Comparison of ENCODE assay signal across 10 cellular contexts in genomic region chr1:41791667-41792484, GRCh38.
A peak's percentile ranks its signal among the peaks of the same experiment; 100 is the strongest.
DNase-seq lines count a peak whose midpoint lies in the region; ATAC-seq and TF ChIP-seq lines count a peak whose summit lies in the region.
"Had no signal": no experiment of that assay in that cellular context is flagged by ENCODE, and none has a peak within 500 bp of the region (broad histone marks: within the 10 kb centered on the region; RNA-seq: fewer than 3 reads in every experiment).

No MANE protein-coding gene starts in this region.

- no peaks in the 10 kb centered on the region for H3K9me3 Mint-ChIP-seq in CD4-positive, alpha-beta T cell
- H3K9me3 Mint-ChIP-seq in activated T-cell treated with anti-CD3 and anti-CD28 coated beads, Interleukin-2, amount 50 U/mL, for 4 hours = no peaks in the 10 kb centered on the region
- H3K9me3 Mint-ChIP-seq in natural killer cell treated with Interleukin-12 subunit alpha and Interleukin-12 subunit beta and Interleukin-15 and Interleukin-18, amount 100 ng/mL, for 72 hours = peaks cover 3% of the 10 kb centered on the region
- no peaks in the 10 kb centered on the region for H3K9me3 Mint-ChIP-seq in WTC11

- no peaks in the 10 kb centered on the region for H3K9me3 ChIP-seq in CD4-positive, alpha-beta T cell (ENCODE audit: control insufficient read depth, low read length)
- H3K9me3 ChIP-seq: pancreas had no signal

- H3K4me1 Mint-ChIP-seq in CD4-positive, alpha-beta T cell (ENCODE audit: low read depth) = peaks cover 30% of the 10 kb centered on the region
- H3K4me1 Mint-ChIP-seq in activated T-cell treated with anti-CD3 and anti-CD28 coated beads, Interleukin-2, amount 50 U/mL, for 4 hours (ENCODE audit: low read depth) = peaks cover 58% of the 10 kb centered on the region
- peaks cover 37 to 42% of the 10 kb centered on the region in 2 donors for H3K4me1 Mint-ChIP-seq in natural killer cell treated with Interleukin-12 subunit alpha and Interleukin-12 subunit beta and Interleukin-15 and Interleukin-18, amount 100 ng/mL, for 72 hours (ENCODE audit: low read depth in 2 of 2)
- H3K4me1 Mint-ChIP-seq in WTC11 = no peaks in the 10 kb centered on the region

- H3K4me3 Mint-ChIP-seq in CD4-positive, alpha-beta T cell = peak overlapping the region; percentile 7
- H3K4me3 Mint-ChIP-seq in activated T-cell treated with anti-CD3 and anti-CD28 coated beads, Interleukin-2, amount 50 U/mL, for 4 hours = peak overlapping the region; percentile 42
- peak overlapping the region; percentile 57 for H3K4me3 Mint-ChIP-seq in natural killer cell treated with Interleukin-12 subunit alpha and Interleukin-12 subunit beta and Interleukin-15 and Interleukin-18, amount 100 ng/mL, for 72 hours
- no peak overlapping the region for H3K4me3 Mint-ChIP-seq in WTC11

- H3K36me3 ChIP-seq in brain microvascular endothelial cell (replicated peaks) = no peaks in the 10 kb centered on the region
- H3K36me3 ChIP-seq: pancreas had no signal

- no peaks in the 10 kb centered on the region for H3K36me3 Mint-ChIP-seq in CD4-positive, alpha-beta T cell (ENCODE audit: low read depth)
- H3K36me3 Mint-ChIP-seq in activated T-cell treated with anti-CD3 and anti-CD28 coated beads, Interleukin-2, amount 50 U/mL, for 4 hours (ENCODE audit: insufficient read depth) = peaks cover 4% of the 10 kb centered on the region
- H3K36me3 Mint-ChIP-seq in natural killer cell treated with Interleukin-12 subunit alpha and Interleukin-12 subunit beta and Interleukin-15 and Interleukin-18, amount 100 ng/mL, for 72 hours = no peaks in the 10 kb centered on the region
- no peaks in the 10 kb centered on the region for H3K36me3 Mint-ChIP-seq in WTC11

- CTCF ChIA-PET in CD4-positive, alpha-beta T cell (lab: Charles Lee) = no interaction called here
- CTCF ChIA-PET in WTC11 (lab: Charles Lee) = interaction anchor here (0.6 kb wide), 1 partner anchor 658 kb away, joined by 3 read pairs; no protein-coding TSS in a partner anchor

- TF ChIP-seq POLR2A in lower leg skin (IDR thresholded peaks at IDR 0.05) = no peak

- no peak overlapping the region for H3K27ac ChIP-seq in CD4-positive, alpha-beta T cell (ENCODE audit: low read depth, low read length)
- no peak overlapping the region for H3K27ac ChIP-seq in brain microvascular endothelial cell
- H3K27ac ChIP-seq: pancreas had no signal

- no peaks in the 10 kb centered on the region for H3K27me3 Mint-ChIP-seq in CD4-positive, alpha-beta T cell
- H3K27me3 Mint-ChIP-seq in activated T-cell treated with anti-CD3 and anti-CD28 coated beads, Interleukin-2, amount 50 U/mL, for 4 hours (ENCODE audit: low read depth) = no peaks in the 10 kb centered on the region
- no peaks in the 10 kb centered on the region for H3K27me3 Mint-ChIP-seq in natural killer cell treated with Interleukin-12 subunit alpha and Interleukin-12 subunit beta and Interleukin-15 and Interleukin-18, amount 100 ng/mL, for 72 hours
- no peaks in the 10 kb centered on the region for H3K27me3 Mint-ChIP-seq in WTC11 (ENCODE audit: low read depth)

- no peak overlapping the region for H3K27ac Mint-ChIP-seq in CD4-positive, alpha-beta T cell
- peak overlapping the region; percentile 50 to 63 for H3K27ac Mint-ChIP-seq in natural killer cell treated with Interleukin-12 subunit alpha and Interleukin-12 subunit beta and Interleukin-15 and Interleukin-18, amount 100 ng/mL, for 72 hours
- no peak overlapping the region for H3K27ac Mint-ChIP-seq in WTC11

- intact Hi-C loops in CD4-positive, alpha-beta T cell (cut with DNase I, micrococcal nuclease) = no loop called here
- intact Hi-C loops in lower leg skin (cut with DNase I; ENCODE audit: low total_unique reads) = loop anchor here (10.0 kb wide), 1 partner anchor 217 kb away; no protein-coding TSS in a partner anchor

- POLR2A ChIA-PET in CD4-positive, alpha-beta T cell (lab: Charles Lee) = interaction anchor here (0.9 to 1.8 kb wide), 4 partner anchors 10 to 124 kb away, joined by 3 to 6 read pairs (median 4); no protein-coding TSS in a partner anchor
- POLR2A ChIA-PET in WTC11 (lab: Charles Lee) = interaction anchor here (1.4 kb wide), 1 partner anchor 11 kb away, joined by 3 read pairs; no protein-coding TSS in a partner anchor

- TF ChIP-seq CTCF in CD4-positive, alpha-beta T cell (IDR thresholded peaks at IDR 0.05) = no peak
- TF ChIP-seq CTCF in WTC11 (IDR thresholded peaks at IDR 0.05) = no peak
- no peak for TF ChIP-seq CTCF in brain microvascular endothelial cell (IDR thresholded peaks at IDR 0.05; ENCODE audit: low read depth, low read length, missing control alignments)
- no peak for TF ChIP-seq CTCF in lower leg skin (IDR thresholded peaks at IDR 0.05)

- WGBS in lower leg skin, 2 donors = 76 to 78% methylated on average over 5 of the region's 5 CpGs

- no peak overlapping the region for H3K4me3 ChIP-seq in Jurkat, Clone E6-1 (ENCODE audit: low read length)
- no peak overlapping the region for H3K4me3 ChIP-seq in brain microvascular endothelial cell (ENCODE audit: low read depth, low read length)
- no peak overlapping the region for H3K4me3 ChIP-seq in lower leg skin (ENCODE audit: low read depth, poor library complexity, severe bottlenecking)
- H3K4me3 ChIP-seq: pancreas had no signal

- in situ Hi-C loops in brain microvascular endothelial cell (cut with HindIII; ENCODE audit: low pct_ligation_motif_present, low sequenced_read_pairs) = no loop called here

- ATAC-seq in CD4-positive, alpha-beta T cell (ENCODE audit: poor library complexity) = no peak
- ATAC-seq in activated T-cell treated with anti-CD3 and anti-CD28 coated beads, Interleukin-2, amount 50 U/mL, for 4 hours = peak; percentile 85 to 90
- peak; percentile 55 to 73 for ATAC-seq in natural killer cell treated with Interleukin-12 subunit alpha and Interleukin-12 subunit beta and Interleukin-15 and Interleukin-18, amount 100 ng/mL, for 72 hours
- ATAC-seq in WTC11 = no peak
- ATAC-seq in GM21528 (IDR thresholded peaks at IDR 0.05; ENCODE audit: low FRiP score, unreplicated experiment) = no peak
- ATAC-seq: pancreas had no signal

- H3K27me3 ChIP-seq in CD4-positive, alpha-beta T cell (ENCODE audit: control insufficient read depth, insufficient read depth, low read length) = no peaks in the 10 kb centered on the region
- no peaks in the 10 kb centered on the region for H3K27me3 ChIP-seq in brain microvascular endothelial cell (replicated peaks)
- H3K27me3 ChIP-seq: pancreas had no signal

- peak in 1 of 10 experiments; percentile 14 for DNase-seq in CD4-positive, alpha-beta T cell
- peak; percentile 50 for DNase-seq in Jurkat, Clone E6-1 (ENCODE audit: low read depth, low spot score)
- DNase-seq in activated T-cell treated with anti-CD3 and anti-CD28 coated beads, Interleukin-2, amount 50 U/mL, for 4 hours = no peak
- DNase-seq in natural killer cell treated with Interleukin-12 subunit alpha and Interleukin-12 subunit beta and Interleukin-15 and Interleukin-18, amount 100 ng/mL, for 72 hours (ENCODE audit: low spot score) = no peak
- DNase-seq in WTC11 (ENCODE audit: low spot score) = no peak
- no peak for DNase-seq in brain microvascular endothelial cell
- no peak for DNase-seq in lower leg skin (ENCODE audit: low spot score in 2 of 2)
- DNase-seq: NCI-H2171 treated with DMSO at 0.1 percent for 48 hours, pancreas had no signal

TF ChIP-seq in WTC11, 78 proteins besides CTCF, POLR2A, EP300 and RAD21:
- TF ChIP-seq ZNF232 (CRISPR knock-in tag; IDR thresholded peaks at IDR 0.05) (no peak), E2F5 (CRISPR knock-in tag; IDR thresholded peaks at IDR 0.05) (no peak), SMAD4 (CRISPR knock-in tag; IDR thresholded peaks at IDR 0.05) (no peak), NFE2L1 (CRISPR knock-in tag; IDR thresholded peaks at IDR 0.05) (no peak), ZNF263 (CRISPR knock-in tag; IDR thresholded peaks at IDR 0.05; ENCODE audit: low read depth) (no peak)
- TF ChIP-seq, protein P1, sequence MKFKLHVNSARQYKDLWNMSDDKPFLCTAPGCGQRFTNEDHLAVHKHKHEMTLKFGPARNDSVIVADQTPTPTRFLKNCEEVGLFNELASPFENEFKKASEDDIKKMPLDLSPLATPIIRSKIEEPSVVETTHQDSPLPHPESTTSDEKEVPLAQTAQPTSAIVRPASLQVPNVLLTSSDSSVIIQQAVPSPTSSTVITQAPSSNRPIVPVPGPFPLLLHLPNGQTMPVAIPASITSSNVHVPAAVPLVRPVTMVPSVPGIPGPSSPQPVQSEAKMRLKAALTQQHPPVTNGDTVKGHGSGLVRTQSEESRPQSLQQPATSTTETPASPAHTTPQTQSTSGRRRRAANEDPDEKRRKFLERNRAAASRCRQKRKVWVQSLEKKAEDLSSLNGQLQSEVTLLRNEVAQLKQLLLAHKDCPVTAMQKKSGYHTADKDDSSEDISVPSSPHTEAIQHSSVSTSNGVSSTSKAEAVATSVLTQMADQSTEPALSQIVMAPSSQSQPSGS (CRISPR knock-in tag; IDR thresholded peaks at IDR 0.05; ENCODE audit: borderline replicate concordance, low read depth) = no peak

Comparison
In these comparisons a context has a peak if more than half of its experiments do, and no peak if none do; other contexts are left out.
1. ATAC-seq: peak in activated T-cell treated with anti-CD3 and anti-CD28 coated beads, Interleukin-2, amount 50 U/mL, for 4 hours (2 of 2) and natural killer cell treated with Interleukin-12 subunit alpha and Interleukin-12 subunit beta and Interleukin-15 and Interleukin-18, amount 100 ng/mL, for 72 hours (2 of 2); none in CD4-positive, alpha-beta T cell (single experiment), WTC11 (single experiment) and GM21528 (single experiment).
2. H3K27ac Mint-ChIP-seq: peak in natural killer cell treated with Interleukin-12 subunit alpha and Interleukin-12 subunit beta and Interleukin-15 and Interleukin-18, amount 100 ng/mL, for 72 hours (2 of 2); none in CD4-positive, alpha-beta T cell (single experiment) and WTC11 (single experiment).